25 cellular contexts compared by ENCODE assay signal in the genomic region with DNA sequence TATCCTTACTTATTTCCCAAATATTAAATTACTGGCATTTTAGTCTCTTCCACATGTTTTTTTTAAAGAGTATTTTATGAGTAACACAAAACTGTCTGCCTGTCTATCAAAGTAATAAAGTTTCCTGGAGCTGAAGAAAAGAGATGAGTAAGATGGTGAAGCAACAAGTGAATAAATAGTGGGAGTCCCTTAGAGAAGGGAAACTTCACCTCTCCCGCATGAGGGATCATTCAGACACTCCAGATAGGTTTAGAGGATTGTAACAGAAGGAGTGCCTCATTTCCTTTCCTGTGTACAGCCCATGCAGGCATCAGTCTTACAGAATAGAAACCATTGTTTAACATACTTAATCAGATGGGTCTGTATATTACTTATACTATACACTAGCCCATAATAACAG.
"Had no signal": no experiment of that assay in that cellular context is flagged by ENCODE, and none has a peak within 500 bp of the region (broad histone marks: within the 10 kb centered on the region; RNA-seq: fewer than 3 reads in every experiment).

No MANE protein-coding gene starts in this region.

- H3K79me2 ChIP-seq: hepatocyte had no signal

- DNase-seq: colonic mucosa; effector CD4-positive, alpha-beta T cell; endodermal cell; foreskin fibroblast; head of caudate nucleus; left lung; lower lobe of right lung; mesenchymal stem cell; midbrain; nucleus accumbens; ovary; right cardiac atrium; stimulated activated CD4-positive, alpha-beta T cell treated with anti-CD3 and anti-CD28 coated beads, Interleukin-2, amount 100 ng/mL, for 48 hours; stimulated activated CD8-positive, alpha-beta memory T cell treated with anti-CD3 and anti-CD28 coated beads, Interleukin-4, amount 100 ng/mL, for 48 hours; stimulated activated naive CD8-positive, alpha-beta T cell treated with anti-CD3 and anti-CD28 coated beads, Interleukin-15, Interleukin-2, amounts not matched to agents 100 U/mL and 50 U/mL, for 24 hours; thyroid gland; uterus had no signal

- H3K27me3 Mint-ChIP-seq: natural killer cell treated with Interleukin-12 subunit alpha and Interleukin-12 subunit beta and Interleukin-15 and Interleukin-18, amount 100 ng/mL, for 72 hours; type B pancreatic cell had no signal

- H3K4me1 Mint-ChIP-seq: endodermal cell; stimulated activated effector memory CD8-positive, alpha-beta T cell treated with anti-CD3 and anti-CD28 coated beads, Interleukin-12 subunit alpha, Interleukin-12 subunit beta, amount 100 ng/mL, for 72 hours had no signal

- H3K4me2 ChIP-seq: hepatocyte, neural progenitor cell, smooth muscle cell had no signal

- H3K27ac Mint-ChIP-seq: endodermal cell; natural killer cell treated with Interleukin-12 subunit alpha and Interleukin-12 subunit beta and Interleukin-15 and Interleukin-18, amount 100 ng/mL, for 72 hours; neural progenitor cell; stimulated activated effector memory CD8-positive, alpha-beta T cell treated with anti-CD3 and anti-CD28 coated beads, Interleukin-12 subunit alpha, Interleukin-12 subunit beta, amount 100 ng/mL, for 72 hours; type B pancreatic cell had no signal

- H3K36me3 Mint-ChIP-seq: natural killer cell treated with Interleukin-12 subunit alpha and Interleukin-12 subunit beta and Interleukin-15 and Interleukin-18, amount 100 ng/mL, for 72 hours; neural progenitor cell; stimulated activated effector memory CD8-positive, alpha-beta T cell treated with anti-CD3 and anti-CD28 coated beads, Interleukin-12 subunit alpha, Interleukin-12 subunit beta, amount 100 ng/mL, for 72 hours; type B pancreatic cell had no signal

- H3K9me3 Mint-ChIP-seq: endodermal cell; natural killer cell treated with Interleukin-12 subunit alpha and Interleukin-12 subunit beta and Interleukin-15 and Interleukin-18, amount 100 ng/mL, for 72 hours; neural progenitor cell; stimulated activated effector memory CD8-positive, alpha-beta T cell treated with anti-CD3 and anti-CD28 coated beads, Interleukin-12 subunit alpha, Interleukin-12 subunit beta, amount 100 ng/mL, for 72 hours had no signal

- H3K4me3 ChIP-seq: colonic mucosa, esophagus muscularis mucosa, hepatocyte, left lung, lower lobe of right lung, neural progenitor cell, ovary, smooth muscle cell, suprapubic skin, thyroid gland, uterus had no signal

- H3K4me3 Mint-ChIP-seq: endodermal cell; natural killer cell treated with Interleukin-12 subunit alpha and Interleukin-12 subunit beta and Interleukin-15 and Interleukin-18, amount 100 ng/mL, for 72 hours; neural progenitor cell; stimulated activated effector memory CD8-positive, alpha-beta T cell treated with anti-CD3 and anti-CD28 coated beads, Interleukin-12 subunit alpha, Interleukin-12 subunit beta, amount 100 ng/mL, for 72 hours; type B pancreatic cell had no signal

- H3K4me1 ChIP-seq: colonic mucosa, esophagus muscularis mucosa, left lung, lower lobe of right lung, neural progenitor cell, suprapubic skin, thyroid gland, uterus had no signal

- H3K9me3 ChIP-seq: colonic mucosa, esophagus muscularis mucosa, left lung, lower lobe of right lung, ovary, suprapubic skin, thyroid gland, uterus had no signal

- ATAC-seq: left lung; lower lobe of right lung; natural killer cell treated with Interleukin-12 subunit alpha and Interleukin-12 subunit beta and Interleukin-15 and Interleukin-18, amount 100 ng/mL, for 72 hours; right cardiac atrium; stimulated activated effector memory CD8-positive, alpha-beta T cell treated with anti-CD3 and anti-CD28 coated beads, Interleukin-12 subunit alpha, Interleukin-12 subunit beta, amount 100 ng/mL, for 72 hours; stimulated activated naive CD8-positive, alpha-beta T cell treated with anti-CD3 and anti-CD28 coated beads, Interleukin-15, Interleukin-2, amounts not matched to agents 100 U/mL and 50 U/mL, for 24 hours had no signal

- H3K36me3 ChIP-seq: colonic mucosa, esophagus muscularis mucosa, left lung, lower lobe of right lung, neural progenitor cell, ovary, suprapubic skin, thyroid gland, uterus had no signal

- H3K27ac ChIP-seq: colonic mucosa, esophagus muscularis mucosa, hepatocyte, left lung, lower lobe of right lung, neural progenitor cell, ovary, suprapubic skin, thyroid gland, uterus had no signal

- H3K9ac ChIP-seq: neural progenitor cell had no signal

- H3K27me3 ChIP-seq: colonic mucosa, esophagus muscularis mucosa, hepatocyte, left lung, neural progenitor cell, ovary, suprapubic skin, thyroid gland, uterus had no signal

- H2AFZ ChIP-seq: hepatocyte, neural progenitor cell had no signal
